Comparison of ENCODE assay signal across 16 cellular contexts in genomic region chr6:111794716-111795452, GRCh38.
DNase-seq lines count a peak whose midpoint lies in the region; ATAC-seq lines count a peak whose summit lies in the region.
"Had no signal": no experiment of that assay in that cellular context is flagged by ENCODE, and none has a peak within 500 bp of the region (broad histone marks: within the 10 kb centered on the region; RNA-seq: fewer than 3 reads in every experiment).

No MANE protein-coding gene starts in this region.

- no peaks in the 10 kb centered on the region for H3K36me3 ChIP-seq in skeletal muscle satellite cell (ENCODE audit: insufficient read depth, low read length)
- H3K36me3 ChIP-seq: breast epithelium, heart left ventricle had no signal

- peak overlapping the region; percentile 80 for H3K4me3 Mint-ChIP-seq in activated CD8-positive, alpha-beta memory T cell treated with anti-CD3 and anti-CD28 coated beads, Interleukin-2, amount 10 ng/mL, durations not matched to agents 7 days and 5 days
- H3K4me3 Mint-ChIP-seq in activated naive CD8-positive, alpha-beta T cell treated with anti-CD3 and anti-CD28 coated beads, Interleukin-2, amount 10 ng/mL, durations not matched to agents 7 days and 5 days: peak overlapping the region; percentile 70

- H3K4me1 Mint-ChIP-seq in activated CD8-positive, alpha-beta memory T cell treated with anti-CD3 and anti-CD28 coated beads, Interleukin-2, amount 10 ng/mL, durations not matched to agents 7 days and 5 days: peaks cover 77% of the 10 kb centered on the region
- peaks cover 70% of the 10 kb centered on the region for H3K4me1 Mint-ChIP-seq in activated naive CD8-positive, alpha-beta T cell treated with anti-CD3 and anti-CD28 coated beads, Interleukin-2, amount 10 ng/mL, durations not matched to agents 7 days and 5 days

- no peaks in the 10 kb centered on the region for H3K27me3 ChIP-seq in skeletal muscle satellite cell (ENCODE audit: control insufficient read depth, insufficient read depth, low read length)
- H3K27me3 ChIP-seq: breast epithelium, heart left ventricle had no signal

- no peak overlapping the region for H3K4me3 ChIP-seq in skeletal muscle satellite cell (ENCODE audit: low read length)
- H3K4me3 ChIP-seq: breast epithelium had no signal

- POLR2A ChIA-PET in activated naive CD8-positive, alpha-beta T cell treated with anti-CD3 and anti-CD28 coated beads, Interleukin-2, amount 10 ng/mL, durations not matched to agents 7 days and 5 days (lab: Charles Lee): interaction anchor here (1.0 kb wide), 1 partner anchor 17 kb away, joined by 3 read pairs; no protein-coding TSS in a partner anchor

- H3K27ac Mint-ChIP-seq in activated CD8-positive, alpha-beta memory T cell treated with anti-CD3 and anti-CD28 coated beads, Interleukin-2, amount 10 ng/mL, durations not matched to agents 7 days and 5 days: peak overlapping the region; percentile 98
- peak overlapping the region; percentile 89 for H3K27ac Mint-ChIP-seq in activated naive CD8-positive, alpha-beta T cell treated with anti-CD3 and anti-CD28 coated beads, Interleukin-2, amount 10 ng/mL, durations not matched to agents 7 days and 5 days

- peak; percentile 63 for ATAC-seq in activated CD8-positive, alpha-beta memory T cell treated with anti-CD3 and anti-CD28 coated beads, Interleukin-2, amount 10 ng/mL, durations not matched to agents 7 days and 5 days
- peak; percentile 51 for ATAC-seq in activated naive CD8-positive, alpha-beta T cell treated with anti-CD3 and anti-CD28 coated beads, Interleukin-2, amount 10 ng/mL, durations not matched to agents 7 days and 5 days (ENCODE audit: low read depth)
- ATAC-seq in HG03571 (IDR thresholded peaks at IDR 0.05; ENCODE audit: unreplicated experiment): no peak
- ATAC-seq: heart left ventricle, left ventricle myocardium superior had no signal

- CTCF ChIA-PET in activated CD8-positive, alpha-beta memory T cell treated with anti-CD3 and anti-CD28 coated beads, Interleukin-2, amount 10 ng/mL, durations not matched to agents 7 days and 5 days (lab: Charles Lee): interaction anchor here (0.9 to 4.4 kb wide), 4 partner anchors 10 to 78 kb away, joined by 3 to 29 read pairs (median 10); partner anchors contain the start of gene FYN

- H3K27me3 Mint-ChIP-seq in activated CD8-positive, alpha-beta memory T cell treated with anti-CD3 and anti-CD28 coated beads, Interleukin-2, amount 10 ng/mL, durations not matched to agents 7 days and 5 days: no peaks in the 10 kb centered on the region
- H3K27me3 Mint-ChIP-seq in activated naive CD8-positive, alpha-beta T cell treated with anti-CD3 and anti-CD28 coated beads, Interleukin-2, amount 10 ng/mL, durations not matched to agents 7 days and 5 days: no peaks in the 10 kb centered on the region

- DNase-seq in activated CD8-positive, alpha-beta memory T cell treated with anti-CD3 and anti-CD28 coated beads, Interleukin-2, amount 10 ng/mL, durations not matched to agents 7 days and 5 days: no peak
- DNase-seq in activated CD8-positive, alpha-beta memory T cell treated with anti-CD3 and anti-CD28 coated beads, Interleukin-2, amount 50 U/mL, for 4 hours: no peak
- DNase-seq in NCI-H2029 (lab: John Stamatoyannopoulos, UW): peak; percentile 67
- DNase-seq in activated naive CD8-positive, alpha-beta T cell treated with anti-CD3 and anti-CD28 coated beads, Interleukin-2, amount 10 ng/mL, durations not matched to agents 7 days and 5 days: no peak
- no peak for DNase-seq in NCI-H1694 (lab: John Stamatoyannopoulos, UW)
- no peak for DNase-seq in GM19240 (ENCODE audit: insufficient read length, low spot score)
- DNase-seq: ACHN; heart left ventricle; KG1; left ventricle myocardium superior; nucleus accumbens; stimulated activated CD4-positive, alpha-beta T cell treated with anti-CD3 and anti-CD28 coated beads, Interleukin-15, amount 100 ng/mL, for 24 hours; stimulated activated CD8-positive, alpha-beta memory T cell treated with anti-CD3 and anti-CD28 coated beads, Interleukin-4, amount 100 ng/mL, for 48 hours had no signal

- H3K9me3 Mint-ChIP-seq in activated CD8-positive, alpha-beta memory T cell treated with anti-CD3 and anti-CD28 coated beads, Interleukin-2, amount 10 ng/mL, durations not matched to agents 7 days and 5 days (ENCODE audit: low read depth): no peaks in the 10 kb centered on the region
- no peaks in the 10 kb centered on the region for H3K9me3 Mint-ChIP-seq in activated naive CD8-positive, alpha-beta T cell treated with anti-CD3 and anti-CD28 coated beads, Interleukin-2, amount 10 ng/mL, durations not matched to agents 7 days and 5 days

- no peak overlapping the region for H3K9ac ChIP-seq in skeletal muscle satellite cell (ENCODE audit: low read depth, low read length)

- H3K4me1 ChIP-seq in skeletal muscle satellite cell (ENCODE audit: control insufficient read depth, insufficient read depth, low read length): peaks cover 45% of the 10 kb centered on the region

- H3K36me3 Mint-ChIP-seq in activated CD8-positive, alpha-beta memory T cell treated with anti-CD3 and anti-CD28 coated beads, Interleukin-2, amount 10 ng/mL, durations not matched to agents 7 days and 5 days: peaks cover 26% of the 10 kb centered on the region
- peaks cover 26% of the 10 kb centered on the region for H3K36me3 Mint-ChIP-seq in activated naive CD8-positive, alpha-beta T cell treated with anti-CD3 and anti-CD28 coated beads, Interleukin-2, amount 10 ng/mL, durations not matched to agents 7 days and 5 days

- H3K9me3 ChIP-seq in skeletal muscle satellite cell (replicated peaks; ENCODE audit: low read length): no peaks in the 10 kb centered on the region
- H3K9me3 ChIP-seq: breast epithelium, heart left ventricle had no signal

- H3K4me2 ChIP-seq in skeletal muscle satellite cell (ENCODE audit: low read length): peak overlapping the region; percentile 9
